ENCODE assay signal across 9 cellular contexts in the genomic region with DNA sequence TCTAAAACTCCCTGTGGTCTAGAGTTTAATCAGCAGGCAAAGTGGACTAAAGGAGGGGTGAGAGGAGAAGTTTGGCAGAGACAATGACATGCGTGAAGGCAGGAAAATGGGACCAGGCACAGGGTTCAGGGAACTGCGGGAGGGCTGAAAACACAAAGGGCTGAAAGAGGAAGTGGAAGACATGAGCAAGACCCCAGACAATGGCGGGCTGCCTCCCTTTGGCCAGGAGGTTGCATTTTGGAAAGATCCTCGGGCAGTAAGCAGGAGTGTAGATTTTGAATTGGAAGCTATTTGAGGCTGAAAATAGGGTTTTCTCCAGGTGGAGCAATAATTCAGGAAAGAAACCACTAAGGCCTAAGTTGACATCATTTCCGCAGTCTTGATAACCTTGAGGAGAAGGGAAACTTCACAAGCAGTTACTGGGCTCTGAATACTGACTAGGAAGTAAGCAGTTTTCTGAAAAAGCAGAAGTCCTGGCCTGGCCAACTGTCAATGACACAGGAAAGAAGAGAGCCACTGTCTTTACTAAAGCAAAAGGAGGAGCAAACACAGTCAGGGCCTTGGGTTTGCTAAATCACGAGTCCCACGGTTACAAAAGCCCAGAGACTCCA. TPM values are rescaled to one million over a fixed set of nuclear protein-coding genes. Genes with fewer than 3 reads are reported as not detected.
DNase-seq lines count a peak whose midpoint lies in the region; ATAC-seq, FAIRE-seq and TF ChIP-seq lines count a peak whose summit lies in the region.
"Had no signal": no experiment of that assay in that cellular context is flagged by ENCODE, and none has a peak within 500 bp of the region (broad histone marks: within the 10 kb centered on the region; RNA-seq: fewer than 3 reads in every experiment).

No MANE protein-coding gene starts in this region.

- no peaks in the 10 kb centered on the region for H3K27me3 ChIP-seq in foreskin keratinocyte
- H3K27me3 ChIP-seq in BE2C = no peaks in the 10 kb centered on the region
- H3K27me3 ChIP-seq in PC-3 (ENCODE audit: low read length) = peaks cover 60% of the 10 kb centered on the region

- CTCF ChIA-PET in PC-3 (lab: Charles Lee) = no interaction called here

- H3K79me2 ChIP-seq in PC-3 (ENCODE audit: low read length) = no peaks in the 10 kb centered on the region

- no TSS peak for BruUV-seq in PC-3 (replicated peaks; lab: Mats Ljungman, UMichigan)

- H3K4me1 ChIP-seq in kidney (ENCODE audit: control insufficient read depth in 1 of 2, insufficient read depth in 1 of 2, low read depth in 1 of 2, low read length in 2 of 2) = peaks cover 0 to 5% of the 10 kb centered on the region in 2 donors
- no peaks in the 10 kb centered on the region for H3K4me1 ChIP-seq in foreskin keratinocyte
- no peaks in the 10 kb centered on the region for H3K4me1 ChIP-seq in BE2C
- no peaks in the 10 kb centered on the region for H3K4me1 ChIP-seq in PC-3 (ENCODE audit: insufficient read depth, low read length)

- intact Hi-C loops in kidney (cut with DNase I) = no loop called here
- intact Hi-C loops in PC-3 (cut with micrococcal nuclease) = no loop called here
- intact Hi-C loops in posterior vena cava (cut with DNase I) = no loop called here

- no peak for TF ChIP-seq CTCF in kidney (IDR thresholded peaks at IDR 0.05; ENCODE audit: borderline replicate concordance, extremely low read depth, insufficient read depth)
- no peak for TF ChIP-seq CTCF in foreskin keratinocyte (conservative IDR thresholded peaks at IDR 0.05)
- TF ChIP-seq CTCF in BE2C (IDR thresholded peaks at IDR 0.05; ENCODE audit: low read depth, low read length) = no peak
- TF ChIP-seq CTCF in PC-3 (conservative IDR thresholded peaks at IDR 0.05; ENCODE audit: low read depth, low read length) = no peak

- H3K36me3 ChIP-seq in kidney (ENCODE audit: control insufficient read depth in 1 of 2, insufficient read depth in 2 of 2, low read length in 2 of 2) (no peaks in the 10 kb centered on the region), BE2C (no peaks in the 10 kb centered on the region), PC-3 (ENCODE audit: low read depth, low read length) (no peaks in the 10 kb centered on the region)

- DNase-seq in CD1c-positive myeloid dendritic cell (ENCODE audit: extremely low spot score) (peak; percentile 94), OCI-M1 (lab: John Stamatoyannopoulos, UW) (peak; percentile 94), kidney (no peak), foreskin keratinocyte (no peak), BE2C (no peak), PC-3 (no peak), posterior vena cava (ENCODE audit: low spot score) (no peak)

- H3K27ac ChIP-seq in kidney (ENCODE audit: low read depth in 2 of 2, low read length in 2 of 2) (peak overlapping the region; percentile 45 to 75), foreskin keratinocyte (no peak overlapping the region), PC-3 (ENCODE audit: low read length) (no peak overlapping the region)
- H3K27ac ChIP-seq: KMS-11 had no signal

- no peaks in the 10 kb centered on the region for H3K9me2 ChIP-seq in PC-3 (replicated peaks; ENCODE audit: low read length)

- H3K9me3 ChIP-seq in kidney (ENCODE audit: control insufficient read depth in 1 of 2, low read length in 2 of 2) = no peaks in the 10 kb centered on the region
- H3K9me3 ChIP-seq in BE2C = no peaks in the 10 kb centered on the region
- H3K9me3 ChIP-seq in PC-3 (ENCODE audit: low read length) = no peaks in the 10 kb centered on the region

- H3F3A ChIP-seq in PC-3 (ENCODE audit: low read length, unreplicated experiment) = no peaks in the 10 kb centered on the region

- no peaks in the 10 kb centered on the region for H4K20me1 ChIP-seq in PC-3 (ENCODE audit: low read length)

- H3K4me2 ChIP-seq in PC-3 (ENCODE audit: low read length) = no peak overlapping the region
- H3K4me2 ChIP-seq: KMS-11 had no signal

- no peak for FAIRE-seq in kidney (lab: Jason Lieb, UNC)

- H3K9ac ChIP-seq in kidney (ENCODE audit: low read length in 2 of 2) (no peak overlapping the region), PC-3 (ENCODE audit: low read length) (no peak overlapping the region)
- H3K9ac ChIP-seq: KMS-11 had no signal

- POLR2A ChIA-PET in PC-3 (lab: Charles Lee; ENCODE audit: unreplicated experiment) = no interaction called here

- ATAC-seq in GM21515 (IDR thresholded peaks at IDR 0.05; ENCODE audit: unreplicated experiment) (peak; percentile 31), foreskin keratinocyte (no peak), PC-3 (no peak)

- H3K4me3 ChIP-seq in kidney (ENCODE audit: low read length in 2 of 2) (no peak overlapping the region), BE2C (ENCODE audit: low read depth, low read length) (no peak overlapping the region), PC-3 (ENCODE audit: low read length) (no peak overlapping the region)

- H2AFZ ChIP-seq in PC-3 (ENCODE audit: low read length) = no peak overlapping the region

RNA-seq across cellular contexts. Expression of gene LY86, which starts 3.4 kb away (rescaled TPM):
- total RNA-seq in kidney (6.1 TPM), foreskin keratinocyte (not detected in 2 replicates), PC-3 (2014; rRNA removed) (not detected in 2 replicates), posterior vena cava (1 to 10 TPM; 1.5 to 7.4 TPM)
- polyA plus RNA-seq in kidney (ENCODE audit: insufficient read depth, low read depth, low replicate concordance) (4.8 TPM), foreskin keratinocyte (not detected in 2 replicates)
- polyA plus RNA-seq in BE2C (2012; ENCODE audit: insufficient read depth, insufficient read length, low read depth) = not detected

Comparison
In these comparisons a context has a peak if more than half of its experiments do, and no peak if none do; other contexts are left out.
1. DNase-seq: peak in CD1c-positive myeloid dendritic cell (single experiment) and OCI-M1 (single experiment); none in kidney (single experiment), foreskin keratinocyte (0 of 2), BE2C (single experiment), PC-3 (single experiment) and posterior vena cava (single experiment).
2. H3K27ac ChIP-seq: peak in kidney (2 of 2); none in foreskin keratinocyte (single experiment) and PC-3 (single experiment).